ENCODE assay signal across 1 cellular context in the genomic region with DNA sequence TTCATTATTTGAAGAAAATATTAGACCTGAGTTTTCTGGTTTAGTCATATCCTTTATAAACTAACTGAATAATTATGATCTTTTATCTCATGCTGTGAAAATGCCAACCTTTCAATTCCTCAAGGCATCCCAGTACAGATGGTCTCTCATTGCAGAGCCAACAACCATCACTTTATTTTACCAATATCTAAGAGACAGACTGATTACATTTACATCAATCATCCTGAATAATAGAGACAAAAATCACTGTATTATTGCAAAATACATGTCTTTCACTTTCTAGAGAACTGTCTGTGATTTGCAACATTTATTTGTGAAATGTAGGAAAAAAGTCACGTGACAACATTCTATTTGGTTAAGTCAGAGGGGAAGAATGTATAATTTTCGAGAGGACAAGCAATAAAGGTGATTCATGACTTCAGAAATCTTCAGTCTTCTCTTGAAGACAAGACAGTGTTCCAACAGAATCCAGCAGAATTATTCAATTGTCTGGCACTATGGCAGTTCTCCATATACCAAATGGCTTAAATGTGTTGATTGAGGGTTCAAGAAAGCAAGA.
A peak's percentile ranks its signal among the peaks of the same experiment; 100 is the strongest.
TF ChIP-seq lines count a peak whose summit lies in the region.

No MANE protein-coding gene starts in this region.

TF ChIP-seq in IMR-90, 13 proteins besides CTCF, POLR2A, EP300 and RAD21 (continued from another document):
- TF ChIP-seq USF2 (IDR thresholded peaks at IDR 0.05; ENCODE audit: low read depth, low read length): peak; percentile 43; the same call in 1 of the 2 replicates
- TF ChIP-seq, protein P1, sequence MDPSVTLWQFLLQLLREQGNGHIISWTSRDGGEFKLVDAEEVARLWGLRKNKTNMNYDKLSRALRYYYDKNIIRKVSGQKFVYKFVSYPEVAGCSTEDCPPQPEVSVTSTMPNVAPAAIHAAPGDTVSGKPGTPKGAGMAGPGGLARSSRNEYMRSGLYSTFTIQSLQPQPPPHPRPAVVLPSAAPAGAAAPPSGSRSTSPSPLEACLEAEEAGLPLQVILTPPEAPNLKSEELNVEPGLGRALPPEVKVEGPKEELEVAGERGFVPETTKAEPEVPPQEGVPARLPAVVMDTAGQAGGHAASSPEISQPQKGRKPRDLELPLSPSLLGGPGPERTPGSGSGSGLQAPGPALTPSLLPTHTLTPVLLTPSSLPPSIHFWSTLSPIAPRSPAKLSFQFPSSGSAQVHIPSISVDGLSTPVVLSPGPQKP (IDR thresholded peaks at IDR 0.05; ENCODE audit: borderline replicate concordance, low read depth, low read length): no peak
